Comparison of ENCODE assay signal across 9 cellular contexts in the genomic region with DNA sequence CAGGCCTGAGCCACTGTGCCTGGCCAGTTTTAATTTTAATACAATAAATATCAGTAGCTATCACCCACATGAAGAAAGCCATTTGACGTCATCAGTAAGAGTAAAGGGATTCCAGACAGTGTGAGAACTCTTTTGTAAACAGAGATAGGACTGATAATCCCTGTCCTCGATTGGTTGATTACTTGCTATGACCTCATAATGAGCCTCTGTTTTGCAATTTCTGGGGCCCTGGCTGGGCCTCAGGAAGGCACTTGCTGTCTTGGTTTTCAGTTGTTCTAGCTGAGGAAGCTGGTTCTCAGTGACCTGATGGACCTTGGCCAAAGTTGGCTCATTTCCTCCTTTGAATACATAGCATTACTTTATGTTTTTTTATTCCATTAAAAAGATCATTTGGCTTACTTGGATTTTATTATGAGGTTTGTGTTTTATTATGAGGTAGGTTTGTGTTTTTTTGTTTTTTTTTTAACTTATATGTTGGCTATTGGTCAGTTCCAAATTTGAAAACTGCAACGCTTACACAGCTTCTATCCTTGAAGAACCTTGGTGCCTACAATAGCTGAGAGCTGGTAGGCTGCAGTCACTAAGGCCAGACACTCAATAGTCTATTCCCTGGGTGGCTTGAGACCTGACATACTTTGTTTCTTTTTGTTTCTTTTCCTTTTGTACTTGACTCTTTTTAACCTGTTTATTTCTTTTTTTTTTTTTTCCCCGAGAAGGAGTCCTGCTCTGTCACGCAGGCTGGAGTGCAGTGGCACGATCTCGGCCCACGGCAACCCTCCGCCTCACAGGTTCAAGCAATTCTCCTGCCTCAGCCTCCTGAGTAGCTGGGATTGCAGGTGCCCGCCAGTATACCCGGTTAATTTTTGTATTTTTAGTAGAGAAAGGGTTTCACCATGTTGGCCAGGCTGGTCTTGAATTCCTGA. TPM values are rescaled to one million over a fixed set of nuclear protein-coding genes. Genes with fewer than 3 reads are reported as not detected.
A peak's percentile ranks its signal among the peaks of the same experiment; 100 is the strongest.
DNase-seq lines count a peak whose midpoint lies in the region; ATAC-seq and TF ChIP-seq lines count a peak whose summit lies in the region.
"Had no signal": no experiment of that assay in that cellular context is flagged by ENCODE, and none has a peak within 500 bp of the region (broad histone marks: within the 10 kb centered on the region; RNA-seq: fewer than 3 reads in every experiment).

No MANE protein-coding gene starts in this region.

- no peak for TF ChIP-seq CTCF in HEK293 (tag by site-specific recombination; IDR thresholded peaks at IDR 0.05)
- no peak for TF ChIP-seq CTCF in activated B cell treated with CpG ODN at 0.5 μM for 24 hours (IDR thresholded peaks at IDR 0.05)
- no peak for TF ChIP-seq CTCF in gastrocnemius medialis (IDR thresholded peaks at IDR 0.05 in 4 of 5, conservative IDR thresholded peaks at IDR 0.05 in 1 of 5)

- intact Hi-C loops in activated B cell treated with CpG ODN at 0.5 μM for 24 hours (cut with micrococcal nuclease), result no loop called here
- intact Hi-C loops in left cardiac atrium (cut with DNase I), result no loop called here
- intact Hi-C loops in gastrocnemius medialis (cut with DNase I; ENCODE audit: low total_unique reads), result no loop called here

- no peak overlapping the region for H3K27ac ChIP-seq in HEK293 (ENCODE audit: extremely low read depth, low read depth, low read length)
- peak overlapping the region; percentile 22 to 80 (median 62) for H3K27ac ChIP-seq in gastrocnemius medialis

- peaks cover 41% of the 10 kb centered on the region for H3K36me3 Mint-ChIP-seq in activated B cell treated with CpG ODN at 0.5 μM for 24 hours (ENCODE audit: low read depth)

- no peaks in the 10 kb centered on the region for H3K9me3 ChIP-seq in HEK293 (ENCODE audit: control insufficient read depth, insufficient read depth, low read depth, low read length)
- H3K9me3 ChIP-seq in gastrocnemius medialis, result no peaks in the 10 kb centered on the region

- H3K27me3 ChIP-seq in gastrocnemius medialis, result no peaks in the 10 kb centered on the region

- in situ Hi-C loops in gastrocnemius medialis (cut with MboI; ENCODE audit: low sequenced_read_pairs in 4 of 4), result no loop called here

- DNase-seq in activated B cell treated with CpG ODN at 0.5 μM for 24 hours (no peak), left cardiac atrium (peak; percentile 58), gastrocnemius medialis (peak in 1 of 2 donors; percentile 59), NCI-H2227 (lab: John Stamatoyannopoulos, UW; ENCODE audit: unreplicated experiment) (no peak)
- DNase-seq: activated effector memory CD4-positive, alpha-beta T cell treated with Interleukin-2 at 50 U/mL for 16 hours had no signal

- H3K4me1 Mint-ChIP-seq in activated B cell treated with CpG ODN at 0.5 μM for 24 hours, result peaks cover 22% of the 10 kb centered on the region

- H3K27me3 Mint-ChIP-seq in activated B cell treated with CpG ODN at 0.5 μM for 24 hours, result no peaks in the 10 kb centered on the region

- POLR2A ChIA-PET in HEK293 (lab: Yijun Ruan, JAX), result interaction anchor here (0.6 kb wide), 1 partner anchor 48 kb away, joined by 5 read pairs; no protein-coding TSS in a partner anchor
- POLR2A ChIA-PET in activated B cell treated with CpG ODN at 0.5 μM for 24 hours (lab: Charles Lee), result interaction anchor here (0.5 to 1.5 kb wide), 2 partner anchors 20 to 29 kb away, joined by 3 read pairs; no protein-coding TSS in a partner anchor

- H3K27ac Mint-ChIP-seq in activated B cell treated with CpG ODN at 0.5 μM for 24 hours, result peak overlapping the region; percentile 20

- H3K4me1 ChIP-seq in HEK293 (ENCODE audit: control insufficient read depth, insufficient read depth, low read length) (no peaks in the 10 kb centered on the region; the same call in 1 of the 2 replicates), gastrocnemius medialis (peaks cover 15 to 20% of the 10 kb centered on the region in 2 donors)

- no peak overlapping the region for H3K4me3 ChIP-seq in HEK293 (ENCODE audit: low read depth, low read length)
- no peak overlapping the region for H3K4me3 ChIP-seq in gastrocnemius medialis

- ATAC-seq in activated B cell treated with CpG ODN at 0.5 μM for 24 hours (ENCODE audit: low read depth), result no peak
- ATAC-seq in left cardiac atrium, result peak; percentile 75 to 83
- ATAC-seq in gastrocnemius medialis, result peak; percentile 63 to 89
- ATAC-seq in HG03139 (IDR thresholded peaks at IDR 0.05; ENCODE audit: unreplicated experiment), result no peak
- no peak for ATAC-seq in HG03025 (IDR thresholded peaks at IDR 0.05; ENCODE audit: low FRiP score, unreplicated experiment)
- ATAC-seq in HG02798 (IDR thresholded peaks at IDR 0.05; ENCODE audit: poor library complexity, unreplicated experiment), result no peak

- CTCF ChIA-PET in HEK293 (lab: Yijun Ruan, JAX) (interaction anchor here (0.6 to 0.7 kb wide), 2 partner anchors 294 to 867 kb away, joined by 3 read pairs; no protein-coding TSS in a partner anchor), activated B cell treated with CpG ODN at 0.5 μM for 24 hours (lab: Charles Lee) (no interaction called here)

- TF ChIP-seq POLR2A in gastrocnemius medialis (IDR thresholded peaks at IDR 0.05), result no peak

- no peaks in the 10 kb centered on the region for H3K9me3 Mint-ChIP-seq in activated B cell treated with CpG ODN at 0.5 μM for 24 hours

- peaks cover 0 to 6% of the 10 kb centered on the region in 2 experiments; a peak in 2 of 3 replicates for H3K36me3 ChIP-seq in HEK293 (ENCODE audit: control insufficient read depth in 2 of 2, insufficient read depth in 1 of 2, low read length in 2 of 2)
- peaks cover 0 to 8% of the 10 kb centered on the region in 2 donors for H3K36me3 ChIP-seq in gastrocnemius medialis

- no peak overlapping the region for H3K4me3 Mint-ChIP-seq in activated B cell treated with CpG ODN at 0.5 μM for 24 hours

TF ChIP-seq in HEK293, 187 proteins besides CTCF, POLR2A, EP300 and RAD21 (continues in another document):
- TF ChIP-seq HOXC10 (CRISPR knock-in tag; IDR thresholded peaks at IDR 0.05), result no peak
- TF ChIP-seq, protein P1, sequence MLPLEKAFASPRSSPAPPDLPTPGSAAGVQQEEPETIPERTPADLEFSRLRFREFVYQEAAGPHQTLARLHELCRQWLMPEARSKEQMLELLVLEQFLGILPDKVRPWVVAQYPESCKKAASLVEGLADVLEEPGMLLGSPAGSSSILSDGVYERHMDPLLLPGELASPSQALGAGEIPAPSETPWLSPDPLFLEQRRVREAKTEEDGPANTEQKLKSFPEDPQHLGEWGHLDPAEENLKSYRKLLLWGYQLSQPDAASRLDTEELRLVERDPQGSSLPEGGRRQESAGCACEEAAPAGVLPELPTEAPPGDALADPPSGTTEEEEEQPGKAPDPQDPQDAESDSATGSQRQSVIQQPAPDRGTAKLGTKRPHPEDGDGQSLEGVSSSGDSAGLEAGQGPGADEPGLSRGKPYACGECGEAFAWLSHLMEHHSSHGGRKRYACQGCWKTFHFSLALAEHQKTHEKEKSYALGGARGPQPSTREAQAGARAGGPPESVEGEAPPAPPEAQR (tag by site-specific recombination; IDR thresholded peaks at IDR 0.05), result no peak
- no peak for TF ChIP-seq GLI2 (tag by site-specific recombination; IDR thresholded peaks at IDR 0.05; ENCODE audit: borderline replicate concordance, low read depth)
- TF ChIP-seq ZNF654 (tag by site-specific recombination; IDR thresholded peaks at IDR 0.05; ENCODE audit: low read depth), result no peak
- TF ChIP-seq, protein P2, sequence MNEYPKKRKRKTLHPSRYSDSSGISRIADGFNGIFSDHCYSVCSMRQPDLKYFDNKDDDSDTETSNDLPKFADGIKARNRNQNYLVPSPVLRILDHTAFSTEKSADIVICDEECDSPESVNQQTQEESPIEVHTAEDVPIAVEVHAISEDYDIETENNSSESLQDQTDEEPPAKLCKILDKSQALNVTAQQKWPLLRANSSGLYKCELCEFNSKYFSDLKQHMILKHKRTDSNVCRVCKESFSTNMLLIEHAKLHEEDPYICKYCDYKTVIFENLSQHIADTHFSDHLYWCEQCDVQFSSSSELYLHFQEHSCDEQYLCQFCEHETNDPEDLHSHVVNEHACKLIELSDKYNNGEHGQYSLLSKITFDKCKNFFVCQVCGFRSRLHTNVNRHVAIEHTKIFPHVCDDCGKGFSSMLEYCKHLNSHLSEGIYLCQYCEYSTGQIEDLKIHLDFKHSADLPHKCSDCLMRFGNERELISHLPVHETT (tag by site-specific recombination; IDR thresholded peaks at IDR 0.05), result no peak
- TF ChIP-seq ZNF16 (tag by site-specific recombination; IDR thresholded peaks at IDR 0.05; ENCODE audit: low read depth), result no peak
- no peak for TF ChIP-seq ZNF350 (tag by site-specific recombination; IDR thresholded peaks at IDR 0.05)
- peak; percentile 93 for TF ChIP-seq ZBTB21 (tag by site-specific recombination; IDR thresholded peaks at IDR 0.05)
- TF ChIP-seq ZFP41 (tag by site-specific recombination; IDR thresholded peaks at IDR 0.05; ENCODE audit: borderline replicate concordance), result no peak
- peak; percentile 82 for TF ChIP-seq PRDM1 (tag by site-specific recombination; IDR thresholded peaks at IDR 0.05)
- peak; percentile 45; the same call in 1 of the 2 replicates for TF ChIP-seq ZBTB17 (tag by site-specific recombination; IDR thresholded peaks at IDR 0.05)
- TF ChIP-seq, protein P3, sequence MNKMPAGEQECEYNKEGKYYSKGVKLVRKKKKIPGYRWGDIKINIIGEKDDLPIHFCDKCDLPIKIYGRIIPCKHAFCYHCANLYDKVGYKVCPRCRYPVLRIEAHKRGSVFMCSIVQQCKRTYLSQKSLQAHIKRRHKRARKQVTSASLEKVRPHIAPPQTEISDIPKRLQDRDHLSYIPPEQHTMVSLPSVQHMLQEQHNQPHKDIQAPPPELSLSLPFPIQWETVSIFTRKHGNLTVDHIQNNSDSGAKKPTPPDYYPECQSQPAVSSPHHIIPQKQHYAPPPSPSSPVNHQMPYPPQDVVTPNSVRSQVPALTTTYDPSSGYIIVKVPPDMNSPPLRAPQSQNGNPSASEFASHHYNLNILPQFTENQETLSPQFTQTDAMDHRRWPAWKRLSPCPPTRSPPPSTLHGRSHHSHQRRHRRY (tag by site-specific recombination; IDR thresholded peaks at IDR 0.05), result no peak
- no peak for TF ChIP-seq WT1 (tag by site-specific recombination; IDR thresholded peaks at IDR 0.05)
- peak; percentile 61; the same call in 1 of the 2 replicates for TF ChIP-seq OSR2 (tag by site-specific recombination; IDR thresholded peaks at IDR 0.05)
- no peak for TF ChIP-seq ZBTB1 (tag by site-specific recombination; IDR thresholded peaks at IDR 0.05)
- TF ChIP-seq ZNF629 (tag by site-specific recombination; IDR thresholded peaks at IDR 0.05), result peak; percentile 95

RNA-seq across cellular contexts. Expression of a gene that starts 20.0 kb away (rescaled TPM):
- total RNA-seq in activated B cell treated with CpG ODN at 0.5 μM for 24 hours (39.2 and 41.5 TPM in 2 replicates), left cardiac atrium (10 to 100 TPM; 33.5 to 37.5 TPM), gastrocnemius medialis (10 to 100 TPM; 17.8 to 37.2 (median 30.3) TPM)

RNA-seq across cellular contexts. Expression of a gene that starts 45.6 kb away (rescaled TPM):
- total RNA-seq in activated B cell treated with CpG ODN at 0.5 μM for 24 hours, result 18.7 and 20.8 TPM in 2 replicates
- total RNA-seq in left cardiac atrium, result 10 to 100 TPM; 13.3 to 13.5 TPM
- total RNA-seq in gastrocnemius medialis, result 1 to 10 TPM; 2.7 to 6.3 (median 3.5) TPM

RNA-seq across cellular contexts. Expression of a gene that starts 58.1 kb away (rescaled TPM):
- total RNA-seq in activated B cell treated with CpG ODN at 0.5 μM for 24 hours (not detected in 2 replicates), left cardiac atrium (1 to 10 TPM; 2.3 to 8.3 TPM), gastrocnemius medialis (1 to 10 TPM in 1 of 4 donors, under 1 TPM in 3; 0.25 to 1.5 (median 0.45) TPM)

Comparison
In these comparisons a context has a peak if more than half of its experiments do, and no peak if none do; other contexts are left out.
1. ATAC-seq: peak in left cardiac atrium (2 of 2) and gastrocnemius medialis (2 of 2); none in activated B cell treated with CpG ODN at 0.5 μM for 24 hours (single experiment), HG03139 (single experiment), HG03025 (single experiment) and HG02798 (single experiment).